8 cellular contexts compared by ENCODE assay signal in genomic region chr14:100065942-100066574, GRCh38. TPM values are rescaled to one million over a fixed set of nuclear protein-coding genes. Genes with fewer than 3 reads are reported as not detected.
DNase-seq lines count a peak whose midpoint lies in the region; ATAC-seq and TF ChIP-seq lines count a peak whose summit lies in the region.

No MANE protein-coding gene starts in this region.

- H3K4me1 ChIP-seq in left ventricle myocardium inferior (peaks cover 43% of the 10 kb centered on the region), BE2C (no peaks in the 10 kb centered on the region; the same call in 1 of the 2 replicates)

- peak overlapping the region; percentile 37 for H3K27ac ChIP-seq in left ventricle myocardium inferior (replicated peaks)

- H3K4me3 ChIP-seq in left ventricle myocardium inferior (peak overlapping the region; percentile 17), BE2C (ENCODE audit: low read depth, low read length) (no peak overlapping the region)

- peak overlapping the region; percentile 77 for H3K4me3 Mint-ChIP-seq in stimulated activated effector memory CD8-positive, alpha-beta T cell treated with anti-CD3 and anti-CD28 coated beads, Interleukin-12 subunit alpha, Interleukin-12 subunit beta, amount 100 ng/mL, for 72 hours

- TF ChIP-seq CTCF in left ventricle myocardium inferior (IDR thresholded peaks at IDR 0.05; ENCODE audit: borderline replicate concordance) = no peak
- no peak for TF ChIP-seq CTCF in BE2C (IDR thresholded peaks at IDR 0.05; ENCODE audit: low read depth, low read length)

- DNase-seq in activated CD4-positive, alpha-beta T cell treated with anti-CD3 and anti-CD28 coated beads, Interleukin-2, amount 50 U/mL, for 1 hour = peak; percentile 74
- DNase-seq in left ventricle myocardium inferior (no peak), BE2C (no peak), NCI-H1105 treated with DMSO at 0.1 percent for 48 hours (lab: John Stamatoyannopoulos, UW) (no peak), superior temporal gyrus (ENCODE audit: extremely low spot score) (no peak)
- peak; percentile 59 to 91 for DNase-seq in stimulated activated effector memory CD8-positive, alpha-beta T cell treated with anti-CD3 and anti-CD28 coated beads, Interleukin-12 subunit alpha, Interleukin-12 subunit beta, amount 100 ng/mL, for 72 hours (ENCODE audit: low spot score in 2 of 2)

- H3K36me3 Mint-ChIP-seq in stimulated activated effector memory CD8-positive, alpha-beta T cell treated with anti-CD3 and anti-CD28 coated beads, Interleukin-12 subunit alpha, Interleukin-12 subunit beta, amount 100 ng/mL, for 72 hours = peaks cover 67% of the 10 kb centered on the region

- no peaks in the 10 kb centered on the region for H3K36me3 ChIP-seq in left ventricle myocardium inferior
- H3K36me3 ChIP-seq in BE2C = no peaks in the 10 kb centered on the region

- intact Hi-C loops in left ventricle myocardium inferior (cut with micrococcal nuclease) = no loop called here

- no peaks in the 10 kb centered on the region for H3K9me3 Mint-ChIP-seq in stimulated activated effector memory CD8-positive, alpha-beta T cell treated with anti-CD3 and anti-CD28 coated beads, Interleukin-12 subunit alpha, Interleukin-12 subunit beta, amount 100 ng/mL, for 72 hours

- H3K27ac Mint-ChIP-seq in stimulated activated effector memory CD8-positive, alpha-beta T cell treated with anti-CD3 and anti-CD28 coated beads, Interleukin-12 subunit alpha, Interleukin-12 subunit beta, amount 100 ng/mL, for 72 hours = peak overlapping the region; percentile 94

- H3K9me3 ChIP-seq in left ventricle myocardium inferior (replicated peaks) (no peaks in the 10 kb centered on the region), BE2C (no peaks in the 10 kb centered on the region)

- H3K27me3 ChIP-seq in left ventricle myocardium inferior (ENCODE audit: low read depth) (no peaks in the 10 kb centered on the region), BE2C (no peaks in the 10 kb centered on the region)

- ATAC-seq in GM18909 (IDR thresholded peaks at IDR 0.05; ENCODE audit: poor library complexity, unreplicated experiment) (peak; percentile 30), HG03175 (IDR thresholded peaks at IDR 0.05; ENCODE audit: unreplicated experiment) (peak; percentile 35)
- ATAC-seq in stimulated activated effector memory CD8-positive, alpha-beta T cell treated with anti-CD3 and anti-CD28 coated beads, Interleukin-12 subunit alpha, Interleukin-12 subunit beta, amount 100 ng/mL, for 72 hours = peak; percentile 57

- peaks cover 89% of the 10 kb centered on the region for H3K4me1 Mint-ChIP-seq in stimulated activated effector memory CD8-positive, alpha-beta T cell treated with anti-CD3 and anti-CD28 coated beads, Interleukin-12 subunit alpha, Interleukin-12 subunit beta, amount 100 ng/mL, for 72 hours

RNA-seq across cellular contexts. Expression of gene EVL, which starts 0.8 kb away (rescaled TPM):
- total RNA-seq in left ventricle myocardium inferior = 39.7 TPM
- 190 TPM for polyA plus RNA-seq in BE2C (2012; ENCODE audit: insufficient read depth, insufficient read length, low read depth)

Comparison
In these comparisons a context has a peak if more than half of its experiments do, and no peak if none do; other contexts are left out.
1. DNase-seq: peak in activated CD4-positive, alpha-beta T cell treated with anti-CD3 and anti-CD28 coated beads, Interleukin-2, amount 50 U/mL, for 1 hour (single experiment) and stimulated activated effector memory CD8-positive, alpha-beta T cell treated with anti-CD3 and anti-CD28 coated beads, Interleukin-12 subunit alpha, Interleukin-12 subunit beta, amount 100 ng/mL, for 72 hours (2 of 2); none in left ventricle myocardium inferior (single experiment), BE2C (single experiment), NCI-H1105 treated with DMSO at 0.1 percent for 48 hours (single experiment) and superior temporal gyrus (single experiment).
2. Peak in every context shown above with its lines, with median percentiles within 50 percentile points of each other: ATAC-seq.